ENCODE assay signal across 20 cellular contexts in the genomic region with DNA sequence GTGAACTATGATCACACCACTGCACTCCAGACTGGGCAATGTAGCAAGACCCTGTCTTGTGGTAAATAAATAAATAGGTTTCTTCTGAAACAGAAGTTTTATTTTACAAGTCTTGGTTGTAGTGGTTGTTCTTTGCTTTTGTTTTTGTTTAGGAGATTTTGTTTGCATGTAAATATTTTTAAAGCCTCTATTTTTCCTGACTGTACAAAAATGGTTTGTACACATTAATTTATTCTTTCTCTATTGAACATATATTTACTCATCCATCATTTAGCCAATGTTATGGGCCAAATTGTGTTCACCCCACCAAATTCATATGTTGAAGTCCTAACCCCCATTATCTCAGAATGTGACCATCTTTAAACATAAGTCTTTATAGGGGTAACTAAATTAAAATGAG.
DNase-seq lines count a peak whose midpoint lies in the region; ATAC-seq, FAIRE-seq and TF ChIP-seq lines count a peak whose summit lies in the region.
"Had no signal": no experiment of that assay in that cellular context is flagged by ENCODE, and none has a peak within 500 bp of the region (broad histone marks: within the 10 kb centered on the region; RNA-seq: fewer than 3 reads in every experiment).

No MANE protein-coding gene starts in this region.

- ATAC-seq in HepG2 (no peak), right lobe of liver (no peak), K562 (no peak), sciatic nerve (no peak)

- H3K9me3 ChIP-seq in HepG2 (ENCODE audit: low read length) (no peaks in the 10 kb centered on the region), right lobe of liver (no peaks in the 10 kb centered on the region), K562 (replicated peaks; ENCODE audit: control insufficient read depth, insufficient read depth, low read depth, low read length) (no peaks in the 10 kb centered on the region)
- H3K9me3 ChIP-seq: BE2C, BLaER1 had no signal

- H3K4me1 ChIP-seq in HepG2 (ENCODE audit: insufficient read depth, low read length) (no peaks in the 10 kb centered on the region), right lobe of liver (no peaks in the 10 kb centered on the region), K562 (replicated peaks in 1 of 2; ENCODE audit: control insufficient read depth in 2 of 2, insufficient read depth in 2 of 2, low read length in 2 of 2) (no peaks in the 10 kb centered on the region)
- H3K4me1 ChIP-seq: BE2C, BLaER1 had no signal

- POLR2A ChIA-PET in HepG2 (lab: Yijun Ruan, JAX): no interaction called here
- POLR2A ChIA-PET in K562 (lab: Yijun Ruan, JAX): no interaction called here

- H4K20me1 ChIP-seq in HepG2 (ENCODE audit: insufficient read depth, low read length) (no peaks in the 10 kb centered on the region), K562 (replicated peaks; ENCODE audit: control insufficient read depth, insufficient read depth, low read length) (no peaks in the 10 kb centered on the region)
- H4K20me1 ChIP-seq: BLaER1 had no signal

- in situ Hi-C loops in HepG2 (cut with HindIII; ENCODE audit: extremely low pct_ligation_motif_present, low pct_unique_long_range_greater_than_20kb) (no loop called here), K562 (cut with MboI) (no loop called here)

- FAIRE-seq in HepG2 (lab: Jason Lieb, UNC) (no peak), K562 (lab: Jason Lieb, UNC) (no peak)
- FAIRE-seq: D721Med, G401.6, GM12891, GM19239 had no signal

- no peak overlapping the region for H3K4me3 ChIP-seq in HepG2 (replicated peaks in 1 of 3; ENCODE audit: insufficient read depth in 1 of 3, low read depth in 2 of 3, low read length in 3 of 3)
- no peak overlapping the region for H3K4me3 ChIP-seq in right lobe of liver
- H3K4me3 ChIP-seq in K562: no peak overlapping the region
- H3K4me3 ChIP-seq: BLaER1 had no signal

- H3K4me2 ChIP-seq in HepG2 (ENCODE audit: low read depth, low read length): no peak overlapping the region
- no peak overlapping the region for H3K4me2 ChIP-seq in K562 (ENCODE audit: insufficient read depth, low read length)
- H3K4me2 ChIP-seq: BLaER1 had no signal

- no peak overlapping the region for H3K9ac ChIP-seq in HepG2 (ENCODE audit: insufficient read depth, low read depth, low read length)
- no peak overlapping the region for H3K9ac ChIP-seq in K562 (ENCODE audit: insufficient read depth in 1 of 2, low read depth in 2 of 2, low read length in 2 of 2)
- H3K9ac ChIP-seq: BLaER1 had no signal

- no peaks in the 10 kb centered on the region for H3K79me2 ChIP-seq in HepG2 (ENCODE audit: insufficient read depth, low read length)
- no peaks in the 10 kb centered on the region for H3K79me2 ChIP-seq in K562 (ENCODE audit: control insufficient read depth, insufficient read depth, low read length)

- TF ChIP-seq EP300 in HepG2 (IDR thresholded peaks at IDR 0.05; ENCODE audit: low read depth in 2 of 2, low read length in 2 of 2) (no peak), HepG2 (CRISPR knock-in tag; IDR thresholded peaks at IDR 0.05; ENCODE audit: borderline replicate concordance) (no peak), K562 (IDR thresholded peaks at IDR 0.05; ENCODE audit: low read length) (no peak)

- H3K27ac ChIP-seq in HepG2 (ENCODE audit: extremely low read length, insufficient read depth, low read length) (no peak overlapping the region), right lobe of liver (no peak overlapping the region), K562 (ENCODE audit: extremely low read depth, low read depth, low read length) (no peak overlapping the region)
- H3K27ac ChIP-seq: 22Rv1, BLaER1 had no signal

- CTCF ChIA-PET in HepG2 (lab: Yijun Ruan, JAX; ENCODE audit: low intra/inter-chr PET ratio, low total read pairs): no interaction called here
- CTCF ChIA-PET in K562 (lab: Yijun Ruan, JAX; ENCODE audit: low intra/inter-chr PET ratio): no interaction called here

- TF ChIP-seq POLR2A in HepG2 (IDR thresholded peaks at IDR 0.05; ENCODE audit: insufficient read depth in 1 of 2, low read depth in 2 of 2, low read length in 2 of 2) (no peak), right lobe of liver (IDR thresholded peaks at IDR 0.05) (no peak), K562 (conservative IDR thresholded peaks at IDR 0.05) (no peak)

- no peak for DNase-seq in HepG2 (ENCODE audit: low spot score)
- DNase-seq in right lobe of liver: no peak
- no peak for DNase-seq in K562 (ENCODE audit: extremely low read depth in 1 of 4, low spot score in 3 of 4)
- no peak for DNase-seq in sciatic nerve (ENCODE audit: low spot score)
- DNase-seq in NCI-H510A treated with DMSO at 0.1 percent for 48 hours (lab: John Stamatoyannopoulos, UW): no peak
- DNase-seq: ACHN; BE2C; C1 segment of cervical spinal cord; CD4-positive, alpha-beta memory T cell; CD4-positive, CD25-positive, alpha-beta regulatory T cell; CD8-positive, alpha-beta memory T cell; COR-L47; DMS79 treated with DMSO at 0.1 percent for 48 hours; GF-D8 had no signal

- H2AFZ ChIP-seq in HepG2 (ENCODE audit: low read length) (no peak overlapping the region), K562 (ENCODE audit: low read depth, low read length) (no peak overlapping the region)

- H3K36me3 ChIP-seq in HepG2 (replicated peaks in 1 of 2; ENCODE audit: control insufficient read depth in 1 of 2, insufficient read depth in 2 of 2, low read length in 2 of 2): no peaks in the 10 kb centered on the region
- no peaks in the 10 kb centered on the region for H3K36me3 ChIP-seq in right lobe of liver
- no peaks in the 10 kb centered on the region for H3K36me3 ChIP-seq in K562 (ENCODE audit: control insufficient read depth, insufficient read depth, low read length)
- H3K36me3 ChIP-seq: BE2C, BLaER1 had no signal

- intact Hi-C loops in HepG2 (cut with micrococcal nuclease; ENCODE audit: unreplicated experiment): no loop called here
- intact Hi-C loops in right lobe of liver (cut with DNase I): no loop called here
- intact Hi-C loops in K562 (cut with micrococcal nuclease): no loop called here
- intact Hi-C loops in sciatic nerve (cut with DNase I): no loop called here

- TF ChIP-seq CTCF in HepG2 (CRISPR knock-in tag; IDR thresholded peaks at IDR 0.05) (no peak), right lobe of liver (IDR thresholded peaks at IDR 0.05) (no peak), K562 (IDR thresholded peaks at IDR 0.05 in 2 of 3, conservative IDR thresholded peaks at IDR 0.05 in 1 of 3; ENCODE audit: insufficient read depth in 2 of 3, low read depth in 1 of 3, low read length in 3 of 3) (no peak)

- no peaks in the 10 kb centered on the region for H3K27me3 ChIP-seq in HepG2 (ENCODE audit: control insufficient read depth in 1 of 2, insufficient read depth in 2 of 2, low read length in 2 of 2)
- no peaks in the 10 kb centered on the region for H3K27me3 ChIP-seq in right lobe of liver
- no peaks in the 10 kb centered on the region for H3K27me3 ChIP-seq in K562 (ENCODE audit: control insufficient read depth in 2 of 2, insufficient read depth in 2 of 2, low read length in 2 of 2)
- H3K27me3 ChIP-seq: BE2C, BLaER1 had no signal

- H3K9me1 ChIP-seq in K562 (ENCODE audit: control insufficient read depth, insufficient read depth, low read length): no peaks in the 10 kb centered on the region

- TF ChIP-seq RAD21 in HepG2 (CRISPR knock-in tag; IDR thresholded peaks at IDR 0.05) (no peak), K562 (CRISPR knock-in tag; conservative IDR thresholded peaks at IDR 0.05 in 1 of 2, IDR thresholded peaks at IDR 0.05 in 1 of 2) (no peak)

- no TSS peak for BruUV-seq in HepG2 (replicated peaks; lab: Mats Ljungman, UMichigan)
- BruUV-seq in K562 (replicated peaks; lab: Mats Ljungman, UMichigan): no TSS peak

TF ChIP-seq in HepG2, 621 proteins besides CTCF, POLR2A, EP300 and RAD21 (continues in another document):
- TF ChIP-seq KLF15 (CRISPR knock-in tag; IDR thresholded peaks at IDR 0.05; ENCODE audit: borderline replicate concordance) (no peak), NPAS2 (CRISPR knock-in tag; IDR thresholded peaks at IDR 0.05; ENCODE audit: borderline replicate concordance) (no peak), MAFF (IDR thresholded peaks at IDR 0.05; ENCODE audit: low read depth, low read length) (peak; percentile 97), SMAD9 (CRISPR knock-in tag; IDR thresholded peaks at IDR 0.05) (no peak), HMGA1 (CRISPR knock-in tag; conservative IDR thresholded peaks at IDR 0.05) (no peak)
- TF ChIP-seq, protein P1, sequence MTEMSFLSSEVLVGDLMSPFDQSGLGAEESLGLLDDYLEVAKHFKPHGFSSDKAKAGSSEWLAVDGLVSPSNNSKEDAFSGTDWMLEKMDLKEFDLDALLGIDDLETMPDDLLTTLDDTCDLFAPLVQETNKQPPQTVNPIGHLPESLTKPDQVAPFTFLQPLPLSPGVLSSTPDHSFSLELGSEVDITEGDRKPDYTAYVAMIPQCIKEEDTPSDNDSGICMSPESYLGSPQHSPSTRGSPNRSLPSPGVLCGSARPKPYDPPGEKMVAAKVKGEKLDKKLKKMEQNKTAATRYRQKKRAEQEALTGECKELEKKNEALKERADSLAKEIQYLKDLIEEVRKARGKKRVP (CRISPR knock-in tag; IDR thresholded peaks at IDR 0.05): no peak
- TF ChIP-seq, protein P2, sequence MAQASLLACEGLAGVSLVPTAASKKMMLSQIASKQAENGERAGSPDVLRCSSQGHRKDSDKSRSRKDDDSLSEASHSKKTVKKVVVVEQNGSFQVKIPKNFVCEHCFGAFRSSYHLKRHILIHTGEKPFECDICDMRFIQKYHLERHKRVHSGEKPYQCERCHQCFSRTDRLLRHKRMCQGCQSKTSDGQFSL (CRISPR knock-in tag; IDR thresholded peaks at IDR 0.05): no peak

TF ChIP-seq in K562, 482 proteins besides CTCF, POLR2A, EP300 and RAD21 (continues in another document):
- TF ChIP-seq WHSC1 (IDR thresholded peaks at IDR 0.05; ENCODE audit: low read length): no peak
- no peak for TF ChIP-seq ZNF586 (CRISPR knock-in tag; conservative IDR thresholded peaks at IDR 0.05)
- no peak for TF ChIP-seq ZNF431 (CRISPR knock-in tag; IDR thresholded peaks at IDR 0.05)
- TF ChIP-seq BCOR (IDR thresholded peaks at IDR 0.05): no peak
- TF ChIP-seq, protein P3, sequence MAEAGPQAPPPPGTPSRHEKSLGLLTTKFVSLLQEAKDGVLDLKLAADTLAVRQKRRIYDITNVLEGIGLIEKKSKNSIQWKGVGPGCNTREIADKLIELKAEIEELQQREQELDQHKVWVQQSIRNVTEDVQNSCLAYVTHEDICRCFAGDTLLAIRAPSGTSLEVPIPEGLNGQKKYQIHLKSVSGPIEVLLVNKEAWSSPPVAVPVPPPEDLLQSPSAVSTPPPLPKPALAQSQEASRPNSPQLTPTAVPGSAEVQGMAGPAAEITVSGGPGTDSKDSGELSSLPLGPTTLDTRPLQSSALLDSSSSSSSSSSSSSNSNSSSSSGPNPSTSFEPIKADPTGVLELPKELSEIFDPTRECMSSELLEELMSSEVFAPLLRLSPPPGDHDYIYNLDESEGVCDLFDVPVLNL (CRISPR knock-in tag; IDR thresholded peaks at IDR 0.05; ENCODE audit: low read depth): no peak
- no peak for TF ChIP-seq ZNF140 (CRISPR knock-in tag; IDR thresholded peaks at IDR 0.05)
- TF ChIP-seq CXXC5 (CRISPR knock-in tag; IDR thresholded peaks at IDR 0.05): no peak
